8 cellular contexts compared by ENCODE assay signal in the genomic region with DNA sequence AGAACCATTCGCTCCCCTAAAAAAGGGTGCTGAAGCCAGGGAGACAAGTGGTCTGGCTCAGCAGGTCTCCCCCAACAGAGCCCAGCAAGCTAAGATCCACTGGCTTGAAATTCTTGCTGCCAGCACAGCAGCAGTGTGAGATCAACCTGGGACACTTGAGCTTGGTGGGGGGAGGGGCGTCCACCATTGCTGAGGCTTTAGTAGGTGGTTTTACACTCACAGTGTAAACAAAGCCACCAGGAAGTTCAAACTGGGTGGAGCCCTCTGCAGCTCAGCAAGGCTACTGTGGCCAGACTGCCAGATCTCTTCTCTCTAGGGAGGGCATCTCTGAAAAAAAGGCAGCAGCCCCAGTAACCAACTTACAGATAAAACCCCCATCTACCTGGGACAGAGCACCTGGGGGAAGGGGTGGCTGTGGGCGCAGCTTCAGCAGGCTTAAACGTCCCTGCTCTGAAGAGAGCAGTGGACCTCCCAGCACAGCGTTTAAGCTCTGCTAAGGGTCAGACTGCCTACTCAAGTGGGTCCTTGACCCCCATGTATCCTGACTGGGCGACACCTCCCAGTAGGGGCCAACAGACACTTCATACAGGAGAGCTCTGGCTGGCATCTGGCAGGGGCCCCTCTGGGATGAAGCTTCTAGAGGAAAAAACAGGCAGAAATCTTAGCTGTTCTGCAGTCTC.
DNase-seq lines count a peak whose midpoint lies in the region; ATAC-seq and TF ChIP-seq lines count a peak whose summit lies in the region.
"Not testable (repeated sequence)": the region's sequence is repeated elsewhere in the genome, so short reads cannot be mapped to it uniquely, and the experiment has no call there.

No MANE protein-coding gene starts in this region.

- peak; percentile 52 for DNase-seq in COLO668 (lab: John Stamatoyannopoulos, UW; ENCODE audit: unreplicated experiment)
- DNase-seq in H4 (ENCODE audit: low spot score), result peak; percentile 64
- peak; percentile 23 for DNase-seq in NCI-H460 (ENCODE audit: extremely low read depth, low read depth)
- DNase-seq in PC-3, result peak; percentile 80
- DNase-seq in WTC11 (ENCODE audit: low spot score), result peak; percentile 56
- DNase-seq in immature natural killer cell, result peak; percentile 60 to 70 (median 60)
- DNase-seq in nephron progenitor cell, result peak; percentile 50

- not testable (repeated sequence) for H3K9me3 Mint-ChIP-seq in WTC11, nephron progenitor cell
- H3K9me3 Mint-ChIP-seq in immature natural killer cell, result peaks cover under 1 to 29% (median 7%) of the 10 kb centered on the region in 6 donors

- not testable (repeated sequence) for BruUV-seq in PC-3 (replicated peaks; lab: Mats Ljungman, UMichigan)

- not testable (repeated sequence) for H3K27ac Mint-ChIP-seq in WTC11, nephron progenitor cell
- H3K27ac Mint-ChIP-seq in immature natural killer cell, result peak overlapping the region; percentile 75 to 92 (median 88)

- H3K4me1 ChIP-seq in Loucy (ENCODE audit: insufficient read depth, low read length, poor library complexity, severe bottlenecking), result not testable (repeated sequence)
- H3K4me1 ChIP-seq in PC-3 (ENCODE audit: insufficient read depth, low read length), result peaks cover 14% of the 10 kb centered on the region

- not testable (repeated sequence) for H3K36me3 ChIP-seq in Loucy (ENCODE audit: insufficient read depth, low read length); PC-3 (ENCODE audit: low read depth, low read length)

- H3K36me3 Mint-ChIP-seq in WTC11; immature natural killer cell; nephron progenitor cell (ENCODE audit: low read depth): not testable (repeated sequence)

- POLR2A ChIA-PET in PC-3 (lab: Charles Lee; ENCODE audit: unreplicated experiment); WTC11 (lab: Charles Lee): not testable (repeated sequence)

- intact Hi-C loops in PC-3 (cut with micrococcal nuclease), result not testable (repeated sequence)

- not testable (repeated sequence) for H3K9me2 ChIP-seq in Loucy (replicated peaks; ENCODE audit: low read depth, low read length); PC-3 (replicated peaks; ENCODE audit: low read length)

- 0 out of 2 replicates have a peak overlapping the region, but pooled peaks have one; percentile 14 for H3K27ac ChIP-seq in PC-3 (ENCODE audit: low read length)

- not testable (repeated sequence) for H3K9ac ChIP-seq in Loucy (ENCODE audit: low read depth, low read length, poor library complexity, severe bottlenecking); PC-3 (ENCODE audit: low read length)

- not testable (repeated sequence) for H3K27me3 Mint-ChIP-seq in WTC11 (ENCODE audit: low read depth); immature natural killer cell (ENCODE audit: low read depth in 3 of 3); nephron progenitor cell (ENCODE audit: low read depth, poor library complexity)

- H3K27me3 ChIP-seq in Loucy (ENCODE audit: insufficient read depth, low read length, poor library complexity, severe bottlenecking); PC-3 (ENCODE audit: low read length): not testable (repeated sequence)

- peaks cover 17% of the 10 kb centered on the region for H3K4me1 Mint-ChIP-seq in WTC11
- H3K4me1 Mint-ChIP-seq in immature natural killer cell, result peaks cover 27 to 37% of the 10 kb centered on the region in 2 donors
- H3K4me1 Mint-ChIP-seq in nephron progenitor cell, result peaks cover 20% of the 10 kb centered on the region

- not testable (repeated sequence) for H3K4me3 ChIP-seq in Loucy (ENCODE audit: low read length, poor library complexity, severe bottlenecking); PC-3 (ENCODE audit: low read length)

- H3K79me2 ChIP-seq in Loucy (ENCODE audit: insufficient read depth, low read length); PC-3 (ENCODE audit: low read length): not testable (repeated sequence)

- H4K20me1 ChIP-seq in Loucy (ENCODE audit: insufficient read depth, low read length, poor library complexity, severe bottlenecking); PC-3 (ENCODE audit: low read length): not testable (repeated sequence)

- H3F3A ChIP-seq in Loucy (ENCODE audit: low read depth); PC-3 (ENCODE audit: low read length, unreplicated experiment): not testable (repeated sequence)

- ATAC-seq in PC-3 (peak; percentile 58), WTC11 (peak; percentile 81)

- not testable (repeated sequence) for H3K4me2 ChIP-seq in Loucy (ENCODE audit: low read depth, low read length, poor library complexity, severe bottlenecking)
- peak overlapping the region; percentile 60 for H3K4me2 ChIP-seq in PC-3 (ENCODE audit: low read length)

- CTCF ChIA-PET in PC-3 (lab: Charles Lee), result not testable (repeated sequence)
- CTCF ChIA-PET in WTC11 (lab: Charles Lee), result interaction anchor here (1.3 to 1.4 kb wide), 2 partner anchors 75 to 109 kb away, joined by 3 to 4 read pairs; no protein-coding TSS in a partner anchor

- not testable (repeated sequence) for H3K9me3 ChIP-seq in Loucy (ENCODE audit: insufficient read depth, low read depth, low read length); PC-3 (ENCODE audit: low read length)

- H2AFZ ChIP-seq in Loucy (ENCODE audit: low read length), result peak overlapping the region; percentile 27; the same call in 1 of the 2 replicates
- peak overlapping the region; percentile 66 for H2AFZ ChIP-seq in PC-3 (ENCODE audit: low read length)

- H3K4me3 Mint-ChIP-seq in WTC11, nephron progenitor cell: not testable (repeated sequence)
- H3K4me3 Mint-ChIP-seq in immature natural killer cell, result peak overlapping the region in 4 of 5 donors; percentile 49 to 64 (median 57)

- not testable (repeated sequence) for TF ChIP-seq CTCF in Loucy (conservative IDR thresholded peaks at IDR 0.05; ENCODE audit: low read length); PC-3 (conservative IDR thresholded peaks at IDR 0.05; ENCODE audit: low read depth, low read length); WTC11 (IDR thresholded peaks at IDR 0.05); nephron progenitor cell (IDR thresholded peaks at IDR 0.05)

TF ChIP-seq in WTC11, 78 proteins besides CTCF, POLR2A, EP300 and RAD21:
- TF ChIP-seq FOXK1 (CRISPR knock-in tag; IDR thresholded peaks at IDR 0.05), result 0 out of 2 replicates have a peak, but pooled peaks have one; percentile 46
TF ChIP-seq in WTC11: peak in this region for 1; not testable (repeated sequence) for 77.

Comparison
In these comparisons a context has a peak if more than half of its experiments do, and no peak if none do; other contexts are left out.
1. DNase-seq: peak in every context shown above with its lines; median percentile 80 in PC-3; 64 in H4; 60 in immature natural killer cell; 56 in WTC11; 52 in COLO668; 50 in nephron progenitor cell; 23 in NCI-H460.